In the genomic region with DNA sequence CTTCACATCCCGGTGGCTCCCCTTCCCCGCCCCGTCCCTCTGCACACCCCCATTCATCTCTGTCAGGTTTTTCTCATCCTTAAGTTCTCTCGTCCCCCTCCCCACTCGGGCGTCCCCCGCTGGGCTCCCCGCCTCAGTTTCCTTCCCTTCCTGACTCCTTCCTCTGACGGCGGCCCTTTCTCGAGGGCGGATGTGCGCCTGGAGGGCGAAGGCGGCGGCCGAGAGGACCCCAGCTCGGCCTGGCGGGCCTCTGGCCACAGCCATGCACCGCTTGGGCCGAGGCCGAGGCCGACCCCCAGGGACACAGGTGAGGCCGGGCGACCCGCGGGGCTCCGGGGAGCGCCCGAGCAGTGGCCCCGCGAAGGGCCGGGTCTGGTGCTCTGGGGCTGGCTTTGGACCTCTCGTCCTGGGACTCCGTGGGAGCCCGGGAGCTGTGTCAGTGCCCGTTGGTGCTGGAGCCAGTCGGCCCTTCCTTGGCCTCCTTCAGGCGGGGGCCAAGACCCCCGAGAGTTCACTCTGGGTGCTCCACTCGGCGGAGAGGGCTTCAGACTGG, we compare ENCODE assay signal across 2 cellular contexts.
TF ChIP-seq lines count a peak whose summit lies in the region.

No MANE protein-coding gene starts in this region.

TF ChIP-seq in liver, 16 proteins besides CTCF, POLR2A, EP300 and RAD21:
- TF ChIP-seq FOXA2 (IDR thresholded peaks at IDR 0.05) (no peak), GABPA (IDR thresholded peaks at IDR 0.05 in 1 of 2, conservative IDR thresholded peaks at IDR 0.05 in 1 of 2) (no peak), SP1 (IDR thresholded peaks at IDR 0.05) (no peak), TAF1 (conservative IDR thresholded peaks at IDR 0.05) (no peak), YY1 (IDR thresholded peaks at IDR 0.05) (no peak), EGR1 (IDR thresholded peaks at IDR 0.05; ENCODE audit: low read depth in 2 of 2) (no peak)
- TF ChIP-seq, protein P1, sequence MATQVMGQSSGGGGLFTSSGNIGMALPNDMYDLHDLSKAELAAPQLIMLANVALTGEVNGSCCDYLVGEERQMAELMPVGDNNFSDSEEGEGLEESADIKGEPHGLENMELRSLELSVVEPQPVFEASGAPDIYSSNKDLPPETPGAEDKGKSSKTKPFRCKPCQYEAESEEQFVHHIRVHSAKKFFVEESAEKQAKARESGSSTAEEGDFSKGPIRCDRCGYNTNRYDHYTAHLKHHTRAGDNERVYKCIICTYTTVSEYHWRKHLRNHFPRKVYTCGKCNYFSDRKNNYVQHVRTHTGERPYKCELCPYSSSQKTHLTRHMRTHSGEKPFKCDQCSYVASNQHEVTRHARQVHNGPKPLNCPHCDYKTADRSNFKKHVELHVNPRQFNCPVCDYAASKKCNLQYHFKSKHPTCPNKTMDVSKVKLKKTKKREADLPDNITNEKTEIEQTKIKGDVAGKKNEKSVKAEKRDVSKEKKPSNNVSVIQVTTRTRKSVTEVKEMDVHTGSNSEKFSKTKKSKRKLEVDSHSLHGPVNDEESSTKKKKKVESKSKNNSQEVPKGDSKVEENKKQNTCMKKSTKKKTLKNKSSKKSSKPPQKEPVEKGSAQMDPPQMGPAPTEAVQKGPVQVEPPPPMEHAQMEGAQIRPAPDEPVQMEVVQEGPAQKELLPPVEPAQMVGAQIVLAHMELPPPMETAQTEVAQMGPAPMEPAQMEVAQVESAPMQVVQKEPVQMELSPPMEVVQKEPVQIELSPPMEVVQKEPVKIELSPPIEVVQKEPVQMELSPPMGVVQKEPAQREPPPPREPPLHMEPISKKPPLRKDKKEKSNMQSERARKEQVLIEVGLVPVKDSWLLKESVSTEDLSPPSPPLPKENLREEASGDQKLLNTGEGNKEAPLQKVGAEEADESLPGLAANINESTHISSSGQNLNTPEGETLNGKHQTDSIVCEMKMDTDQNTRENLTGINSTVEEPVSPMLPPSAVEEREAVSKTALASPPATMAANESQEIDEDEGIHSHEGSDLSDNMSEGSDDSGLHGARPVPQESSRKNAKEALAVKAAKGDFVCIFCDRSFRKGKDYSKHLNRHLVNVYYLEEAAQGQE (IDR thresholded peaks at IDR 0.05), result no peak
- TF ChIP-seq, protein P2, sequence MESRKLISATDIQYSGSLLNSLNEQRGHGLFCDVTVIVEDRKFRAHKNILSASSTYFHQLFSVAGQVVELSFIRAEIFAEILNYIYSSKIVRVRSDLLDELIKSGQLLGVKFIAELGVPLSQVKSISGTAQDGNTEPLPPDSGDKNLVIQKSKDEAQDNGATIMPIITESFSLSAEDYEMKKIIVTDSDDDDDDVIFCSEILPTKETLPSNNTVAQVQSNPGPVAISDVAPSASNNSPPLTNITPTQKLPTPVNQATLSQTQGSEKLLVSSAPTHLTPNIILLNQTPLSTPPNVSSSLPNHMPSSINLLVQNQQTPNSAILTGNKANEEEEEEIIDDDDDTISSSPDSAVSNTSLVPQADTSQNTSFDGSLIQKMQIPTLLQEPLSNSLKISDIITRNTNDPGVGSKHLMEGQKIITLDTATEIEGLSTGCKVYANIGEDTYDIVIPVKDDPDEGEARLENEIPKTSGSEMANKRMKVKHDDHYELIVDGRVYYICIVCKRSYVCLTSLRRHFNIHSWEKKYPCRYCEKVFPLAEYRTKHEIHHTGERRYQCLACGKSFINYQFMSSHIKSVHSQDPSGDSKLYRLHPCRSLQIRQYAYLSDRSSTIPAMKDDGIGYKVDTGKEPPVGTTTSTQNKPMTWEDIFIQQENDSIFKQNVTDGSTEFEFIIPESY (IDR thresholded peaks at IDR 0.05), result no peak
- TF ChIP-seq, protein P3, sequence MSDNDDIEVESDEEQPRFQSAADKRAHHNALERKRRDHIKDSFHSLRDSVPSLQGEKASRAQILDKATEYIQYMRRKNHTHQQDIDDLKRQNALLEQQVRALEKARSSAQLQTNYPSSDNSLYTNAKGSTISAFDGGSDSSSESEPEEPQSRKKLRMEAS (IDR thresholded peaks at IDR 0.05), result no peak

TF ChIP-seq in HepG2, 621 proteins besides CTCF, POLR2A, EP300 and RAD21:
- TF ChIP-seq, protein P4, sequence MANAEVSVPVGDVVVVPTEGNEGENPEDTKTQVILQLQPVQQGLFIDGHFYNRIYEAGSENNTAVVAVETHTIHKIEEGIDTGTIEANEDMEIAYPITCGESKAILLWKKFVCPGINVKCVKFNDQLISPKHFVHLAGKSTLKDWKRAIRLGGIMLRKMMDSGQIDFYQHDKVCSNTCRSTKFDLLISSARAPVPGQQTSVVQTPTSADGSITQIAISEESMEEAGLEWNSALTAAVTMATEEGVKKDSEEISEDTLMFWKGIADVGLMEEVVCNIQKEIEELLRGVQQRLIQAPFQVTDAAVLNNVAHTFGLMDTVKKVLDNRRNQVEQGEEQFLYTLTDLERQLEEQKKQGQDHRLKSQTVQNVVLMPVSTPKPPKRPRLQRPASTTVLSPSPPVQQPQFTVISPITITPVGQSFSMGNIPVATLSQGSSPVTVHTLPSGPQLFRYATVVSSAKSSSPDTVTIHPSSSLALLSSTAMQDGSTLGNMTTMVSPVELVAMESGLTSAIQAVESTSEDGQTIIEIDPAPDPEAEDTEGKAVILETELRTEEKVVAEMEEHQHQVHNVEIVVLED (CRISPR knock-in tag; IDR thresholded peaks at IDR 0.05; ENCODE audit: borderline replicate concordance), result no peak
- TF ChIP-seq, protein P5, sequence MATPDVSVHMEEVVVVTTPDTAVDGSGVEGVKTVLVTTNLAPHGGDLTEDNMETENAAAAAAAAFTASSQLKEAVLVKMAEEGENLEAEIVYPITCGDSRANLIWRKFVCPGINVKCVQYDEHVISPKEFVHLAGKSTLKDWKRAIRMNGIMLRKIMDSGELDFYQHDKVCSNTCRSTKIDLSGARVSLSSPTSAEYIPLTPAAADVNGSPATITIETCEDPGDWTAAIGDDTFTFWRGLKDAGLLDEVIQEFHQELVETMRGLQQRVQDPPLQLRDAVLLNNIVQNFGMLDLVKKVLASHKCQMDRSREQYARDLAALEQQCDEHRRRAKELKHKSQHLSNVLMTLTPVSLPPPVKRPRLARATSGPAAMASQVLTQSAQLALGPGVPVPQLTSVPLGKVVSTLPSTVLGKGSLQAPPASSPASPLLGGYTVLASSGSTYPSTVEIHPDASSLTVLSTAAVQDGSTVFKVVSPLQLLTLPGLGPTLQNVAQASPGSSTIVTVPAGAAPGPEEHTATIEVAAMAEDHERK (CRISPR knock-in tag; IDR thresholded peaks at IDR 0.05; ENCODE audit: low read depth), result no peak
- TF ChIP-seq PAX8 (CRISPR knock-in tag; IDR thresholded peaks at IDR 0.05; ENCODE audit: borderline replicate concordance), result no peak
- TF ChIP-seq, protein P6, sequence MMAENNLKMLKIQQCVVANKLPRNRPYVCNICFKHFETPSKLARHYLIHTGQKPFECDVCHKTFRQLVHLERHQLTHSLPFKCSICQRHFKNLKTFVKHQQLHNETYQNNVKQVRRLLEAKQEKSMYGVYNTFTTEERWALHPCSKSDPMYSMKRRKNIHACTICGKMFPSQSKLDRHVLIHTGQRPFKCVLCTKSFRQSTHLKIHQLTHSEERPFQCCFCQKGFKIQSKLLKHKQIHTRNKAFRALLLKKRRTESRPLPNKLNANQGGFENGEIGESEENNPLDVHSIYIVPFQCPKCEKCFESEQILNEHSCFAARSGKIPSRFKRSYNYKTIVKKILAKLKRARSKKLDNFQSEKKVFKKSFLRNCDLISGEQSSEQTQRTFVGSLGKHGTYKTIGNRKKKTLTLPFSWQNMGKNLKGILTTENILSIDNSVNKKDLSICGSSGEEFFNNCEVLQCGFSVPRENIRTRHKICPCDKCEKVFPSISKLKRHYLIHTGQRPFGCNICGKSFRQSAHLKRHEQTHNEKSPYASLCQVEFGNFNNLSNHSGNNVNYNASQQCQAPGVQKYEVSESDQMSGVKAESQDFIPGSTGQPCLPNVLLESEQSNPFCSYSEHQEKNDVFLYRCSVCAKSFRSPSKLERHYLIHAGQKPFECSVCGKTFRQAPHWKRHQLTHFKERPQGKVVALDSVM (CRISPR knock-in tag; IDR thresholded peaks at IDR 0.05), result no peak
- TF ChIP-seq ZBTB38 (CRISPR knock-in tag; IDR thresholded peaks at IDR 0.05), result no peak
- TF ChIP-seq ZSCAN21 (CRISPR knock-in tag; IDR thresholded peaks at IDR 0.05; ENCODE audit: borderline replicate concordance), result no peak
- TF ChIP-seq, protein P7, sequence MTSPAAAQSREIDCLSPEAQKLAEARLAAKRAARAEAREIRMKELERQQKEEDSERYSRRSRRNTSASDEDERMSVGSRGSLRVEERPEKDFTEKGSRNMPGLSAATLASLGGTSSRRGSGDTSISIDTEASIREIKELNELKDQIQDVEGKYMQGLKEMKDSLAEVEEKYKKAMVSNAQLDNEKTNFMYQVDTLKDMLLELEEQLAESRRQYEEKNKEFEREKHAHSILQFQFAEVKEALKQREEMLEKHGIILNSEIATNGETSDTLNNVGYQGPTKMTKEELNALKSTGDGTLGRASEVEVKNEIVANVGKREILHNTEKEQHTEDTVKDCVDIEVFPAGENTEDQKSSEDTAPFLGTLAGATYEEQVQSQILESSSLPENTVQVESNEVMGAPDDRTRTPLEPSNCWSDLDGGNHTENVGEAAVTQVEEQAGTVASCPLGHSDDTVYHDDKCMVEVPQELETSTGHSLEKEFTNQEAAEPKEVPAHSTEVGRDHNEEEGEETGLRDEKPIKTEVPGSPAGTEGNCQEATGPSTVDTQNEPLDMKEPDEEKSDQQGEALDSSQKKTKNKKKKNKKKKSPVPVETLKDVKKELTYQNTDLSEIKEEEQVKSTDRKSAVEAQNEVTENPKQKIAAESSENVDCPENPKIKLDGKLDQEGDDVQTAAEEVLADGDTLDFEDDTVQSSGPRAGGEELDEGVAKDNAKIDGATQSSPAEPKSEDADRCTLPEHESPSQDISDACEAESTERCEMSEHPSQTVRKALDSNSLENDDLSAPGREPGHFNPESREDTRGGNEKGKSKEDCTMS (CRISPR knock-in tag; conservative IDR thresholded peaks at IDR 0.05), result no peak
- no peak for TF ChIP-seq MIXL1 (CRISPR knock-in tag; IDR thresholded peaks at IDR 0.05)
- no peak for TF ChIP-seq DNMT3B (CRISPR knock-in tag; conservative IDR thresholded peaks at IDR 0.05)
- no peak for TF ChIP-seq NPAS2 (CRISPR knock-in tag; IDR thresholded peaks at IDR 0.05; ENCODE audit: borderline replicate concordance)
- no peak for TF ChIP-seq ZNF615 (CRISPR knock-in tag; IDR thresholded peaks at IDR 0.05; ENCODE audit: borderline replicate concordance)
TF ChIP-seq in HepG2: peak in this region for 0.
